8 cellular contexts compared by ENCODE assay signal in the genomic region with DNA sequence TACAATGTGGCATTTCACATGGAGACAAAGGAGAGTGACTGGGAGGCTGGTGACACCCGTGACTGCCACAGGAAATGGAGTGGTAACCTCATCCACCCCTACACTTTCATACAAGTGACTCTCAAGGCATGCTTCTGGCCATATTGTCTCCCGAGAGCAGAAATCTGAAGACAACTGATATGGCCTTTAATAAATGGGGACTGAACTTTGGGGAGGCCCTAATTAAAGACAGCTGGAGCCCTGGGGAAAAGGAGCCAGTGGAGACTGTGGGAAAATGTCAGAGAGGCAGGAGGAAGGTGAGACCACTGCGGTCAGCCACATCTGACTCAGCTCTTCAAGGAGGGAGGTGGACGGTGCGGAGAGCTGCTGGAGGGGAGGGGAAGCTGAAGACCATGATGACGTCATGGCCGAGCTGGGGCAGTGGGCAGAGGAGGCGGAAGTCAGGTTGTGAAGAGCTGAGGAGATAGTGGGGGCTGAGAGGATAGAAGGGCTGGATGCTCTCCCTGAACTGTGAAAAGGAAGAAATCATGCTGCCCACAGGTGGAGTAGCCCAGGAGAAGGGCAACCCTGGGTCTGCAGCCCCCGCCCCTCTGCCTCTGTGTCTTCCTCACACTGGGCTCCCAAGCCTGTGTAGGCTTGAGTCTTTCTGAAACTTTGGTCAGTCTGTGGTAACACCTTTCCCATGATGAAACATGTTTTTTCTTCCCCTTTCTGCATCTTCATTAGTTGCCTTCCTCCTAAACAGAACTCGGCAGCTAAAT. TPM values are rescaled to one million over a fixed set of nuclear protein-coding genes. Genes with fewer than 3 reads are reported as not detected.
A peak's percentile ranks its signal among the peaks of the same experiment; 100 is the strongest.
DNase-seq lines count a peak whose midpoint lies in the region; ATAC-seq and TF ChIP-seq lines count a peak whose summit lies in the region.

No MANE protein-coding gene starts in this region.

- H3K27me3 Mint-ChIP-seq in nephron progenitor cell (ENCODE audit: low read depth, poor library complexity), result peaks cover 5% of the 10 kb centered on the region

- TF ChIP-seq CTCF in nephron progenitor cell (IDR thresholded peaks at IDR 0.05), result no peak

- H3K27ac Mint-ChIP-seq in nephron progenitor cell, result peak overlapping the region; percentile 20

- WGBS in adipose tissue, 3 donors, result 47 to 71% (median 50%) methylated on average over 10 of the region's 10 CpGs

- H3K4me3 Mint-ChIP-seq in nephron progenitor cell, result no peak overlapping the region

- no peak for DNase-seq in nephron progenitor cell
- DNase-seq in NCI-H146 (lab: John Stamatoyannopoulos, UW), result no peak
- no peak for DNase-seq in mucosa of gallbladder (ENCODE audit: low spot score)
- DNase-seq in DMS153 treated with DMSO at 0.1 percent for 48 hours (lab: John Stamatoyannopoulos, UW; ENCODE audit: unreplicated experiment), result no peak

- no peaks in the 10 kb centered on the region for H3K36me3 Mint-ChIP-seq in nephron progenitor cell (ENCODE audit: low read depth)

- H3K27ac ChIP-seq in adipose tissue (ENCODE audit: low read depth, low read length), result peak overlapping the region; percentile 72

- no peaks in the 10 kb centered on the region for H3K9me3 Mint-ChIP-seq in nephron progenitor cell

- ATAC-seq in GM18498 (IDR thresholded peaks at IDR 0.05; ENCODE audit: unreplicated experiment) (peak; percentile 55), HG03342 (IDR thresholded peaks at IDR 0.05; ENCODE audit: unreplicated experiment) (peak; percentile 37), HG03457 (IDR thresholded peaks at IDR 0.05; ENCODE audit: unreplicated experiment) (no peak)

- peaks cover 10% of the 10 kb centered on the region for H3K4me1 Mint-ChIP-seq in nephron progenitor cell

RNA-seq across cellular contexts. Expression of a gene that starts 14.0 kb away (rescaled TPM):
- polyA plus RNA-seq in adipose tissue, result 10 to 100 TPM in 2 of 3 donors, 1 to 10 TPM in 1; 4.0 to 30.8 (median 22.5) TPM
- 9.6 TPM for total RNA-seq in mucosa of gallbladder

RNA-seq across cellular contexts. Expression of a gene that starts 31.4 kb away (rescaled TPM):
- 100 to 1,000 TPM in 1 of 3 donors, 10 to 100 TPM in 2; 30.5 to 137 (median 73.8) TPM for polyA plus RNA-seq in adipose tissue
- total RNA-seq in mucosa of gallbladder, result 108 TPM

RNA-seq across cellular contexts. Expression of a gene that starts 48.9 kb away (rescaled TPM):
- polyA plus RNA-seq in adipose tissue, result under 1 TPM in 1 of 3 donors, not detected in 2; 0.02 TPM
- total RNA-seq in mucosa of gallbladder, result not detected
